8 cellular contexts compared by ENCODE assay signal in the genomic region with DNA sequence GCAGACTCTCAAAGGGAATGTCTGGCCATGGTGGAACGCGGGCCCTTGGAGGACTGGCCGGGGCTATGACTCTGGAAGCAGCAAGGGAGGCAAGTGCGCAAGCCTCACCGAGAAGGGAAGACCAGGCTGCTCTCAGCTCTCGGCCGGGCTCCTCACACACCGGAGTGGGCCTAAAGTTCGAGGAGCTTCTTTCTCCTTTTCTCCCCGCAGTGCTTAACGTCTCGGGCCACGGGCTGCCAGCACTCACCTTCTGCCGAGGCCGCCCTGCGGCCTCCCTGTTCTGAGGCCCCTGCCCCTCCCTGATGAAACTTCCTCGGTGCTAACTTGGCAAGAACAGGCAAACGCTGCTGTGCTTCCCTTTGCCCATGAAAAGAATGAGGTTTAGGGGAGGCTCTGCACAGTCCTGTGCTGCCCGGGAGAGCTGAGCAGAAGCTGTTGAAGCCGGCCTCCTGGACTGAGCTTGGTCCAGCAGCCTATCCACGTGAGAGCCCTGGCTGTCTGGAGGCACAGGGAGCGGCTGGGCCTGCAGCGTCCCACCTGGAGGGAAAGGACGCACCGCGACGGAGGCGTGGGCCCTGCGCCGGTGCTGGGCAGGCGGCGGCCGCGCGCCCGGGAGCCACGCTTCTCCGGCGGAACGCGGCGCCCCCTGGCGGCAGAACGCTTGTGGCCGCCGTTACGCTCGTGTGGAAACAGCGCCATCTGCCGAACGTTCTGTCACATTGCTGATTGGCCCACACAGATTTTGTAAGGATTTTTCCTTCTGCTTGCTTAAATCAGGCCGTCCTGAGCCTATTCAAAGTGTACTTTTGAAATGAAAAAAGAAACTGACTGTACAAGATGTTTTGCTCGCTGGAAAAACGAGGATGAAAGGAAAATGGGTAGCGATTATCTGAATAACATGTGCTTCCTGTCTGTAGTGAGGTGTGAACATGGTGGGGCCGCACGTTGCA.
A peak's percentile ranks its signal among the peaks of the same experiment; 100 is the strongest.
DNase-seq lines count a peak whose midpoint lies in the region; FAIRE-seq and TF ChIP-seq lines count a peak whose summit lies in the region.

No MANE protein-coding gene starts in this region.

- H3K4me1 Mint-ChIP-seq in activated naive CD8-positive, alpha-beta T cell (ENCODE audit: low read depth), result peaks cover 2% of the 10 kb centered on the region

- peaks cover 4% of the 10 kb centered on the region for H3K9me3 Mint-ChIP-seq in activated naive CD8-positive, alpha-beta T cell (ENCODE audit: low read depth)

- DNase-seq in GF-D8 (lab: John Stamatoyannopoulos, UW) (peak; percentile 60), H4 (ENCODE audit: low spot score) (peak; percentile 47), LNCaP clone FGC (ENCODE audit: low read depth) (peak; percentile 38), SKM-1 treated with dmso at 0.1 percent for 144 hours (lab: John Stamatoyannopoulos, UW; ENCODE audit: unreplicated experiment) (peak; percentile 41), cardiac septum (ENCODE audit: low spot score) (peak; percentile 92), posterior vena cava (ENCODE audit: low spot score) (peak; percentile 92), urothelium cell line (ENCODE audit: low spot score) (peak; percentile 68)

- H3K27ac Mint-ChIP-seq in activated naive CD8-positive, alpha-beta T cell, result no peak overlapping the region

- FAIRE-seq in urothelium cell line (lab: Jason Lieb, UNC), result peak; percentile 94

- peaks cover 4% of the 10 kb centered on the region for H3K36me3 Mint-ChIP-seq in activated naive CD8-positive, alpha-beta T cell

- peak overlapping the region; percentile 44 for H3K4me3 Mint-ChIP-seq in activated naive CD8-positive, alpha-beta T cell

- H3K27me3 Mint-ChIP-seq in activated naive CD8-positive, alpha-beta T cell, result peaks cover 3% of the 10 kb centered on the region

- intact Hi-C loops in cardiac septum (cut with DNase I), result loop anchor here (5.0 kb wide), 1 partner anchor 633 kb away; no protein-coding TSS in a partner anchor
- intact Hi-C loops in posterior vena cava (cut with DNase I), result no loop called here

- TF ChIP-seq CTCF in LNCaP clone FGC (IDR thresholded peaks at IDR 0.05; ENCODE audit: control insufficient read depth, extremely low read depth, insufficient read depth), result peak; percentile 100

- H3K4me3 ChIP-seq in LNCaP clone FGC (ENCODE audit: low read depth, low read length), result no peak overlapping the region

Comparison
In these comparisons a context has a peak if more than half of its experiments do, and no peak if none do; other contexts are left out.
1. DNase-seq: peak in every context shown above with its lines; median percentile 92 in cardiac septum; 92 in posterior vena cava; 68 in urothelium cell line; 60 in GF-D8; 47 in H4; 41 in SKM-1 treated with dmso at 0.1 percent for 144 hours; 38 in LNCaP clone FGC.